In the genomic region with DNA sequence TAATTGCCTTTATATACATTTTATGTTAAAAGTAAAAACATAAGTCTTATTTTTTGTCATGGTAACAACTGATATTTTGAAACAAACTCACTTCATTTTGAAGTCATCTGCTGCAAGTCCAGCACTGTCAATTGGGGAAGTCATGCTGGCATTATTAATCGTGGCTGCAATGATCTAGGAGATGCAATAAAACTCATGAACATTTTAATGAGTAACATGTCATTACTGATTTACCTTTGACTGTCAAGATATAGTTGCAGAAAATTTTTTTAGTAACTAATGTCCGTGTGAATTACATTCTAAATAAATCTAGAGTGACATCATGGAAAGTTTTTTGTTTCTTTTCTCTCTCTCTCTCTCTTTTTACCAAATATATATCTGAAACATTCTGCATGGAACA, we compare ENCODE assay signal across 22 cellular contexts. TPM values are rescaled to one million over a fixed set of nuclear protein-coding genes. Genes with fewer than 3 reads are reported as not detected.
DNase-seq lines count a peak whose midpoint lies in the region; ATAC-seq, FAIRE-seq and TF ChIP-seq lines count a peak whose summit lies in the region.
"Had no signal": no experiment of that assay in that cellular context is flagged by ENCODE, and none has a peak within 500 bp of the region (broad histone marks: within the 10 kb centered on the region; RNA-seq: fewer than 3 reads in every experiment).

No MANE protein-coding gene starts in this region.

- H3K27ac ChIP-seq in body of pancreas (peak overlapping the region in 2 of 4 donors; percentile 57 to 64), mesenchymal stem cell (ENCODE audit: low read length, poor library complexity, severe bottlenecking) (peak overlapping the region; percentile 31)
- H3K27ac ChIP-seq: C4-2B, HL-60 had no signal

- no peak overlapping the region for H3K23ac ChIP-seq in mesenchymal stem cell (ENCODE audit: low read length in 2 of 2)

- no peak overlapping the region for H3K4me2 ChIP-seq in mesenchymal stem cell (ENCODE audit: low read length, poor library complexity, severe bottlenecking)

- no peak for TF ChIP-seq CTCF in body of pancreas (IDR thresholded peaks at IDR 0.05)

- in situ Hi-C loops in ACHN (cut with HindIII; ENCODE audit: low pct_ligation_motif_present, low pct_unique_long_range_greater_than_20kb, low sequenced_read_pairs) = no loop called here

- no peaks in the 10 kb centered on the region for H3K79me1 ChIP-seq in mesenchymal stem cell (replicated peaks; ENCODE audit: low read length, poor library complexity, severe bottlenecking)

- H2AFZ ChIP-seq in mesenchymal stem cell (ENCODE audit: low read depth, low read length) = no peak overlapping the region

- no peak overlapping the region for H2BK120ac ChIP-seq in mesenchymal stem cell (ENCODE audit: low read depth, low read length)

- WGBS in body of pancreas, 2 donors = 29 to 33% methylated on average over 2 of the region's 2 CpGs
- WGBS in mesenchymal stem cell = no CpG with 5 or more reads among the region's 2 CpGs

- H2BK5ac ChIP-seq in mesenchymal stem cell (ENCODE audit: low read depth, low read length, poor library complexity, severe bottlenecking) = no peak overlapping the region

- no peak overlapping the region for H3K18ac ChIP-seq in mesenchymal stem cell (ENCODE audit: low read depth in 1 of 2, low read length in 2 of 2)

- no peaks in the 10 kb centered on the region for H3K36me3 ChIP-seq in body of pancreas (replicated peaks in 1 of 2; ENCODE audit: insufficient read depth in 1 of 2, low read depth in 2 of 2)
- H3K36me3 ChIP-seq in mesenchymal stem cell (ENCODE audit: control insufficient read depth in 1 of 2, insufficient read depth in 2 of 2, low read depth in 1 of 2, low read length in 2 of 2) = peaks cover 0 to 3% of the 10 kb centered on the region in 2 experiments
- H3K36me3 ChIP-seq: BE2C had no signal

- no peak overlapping the region for H3K4ac ChIP-seq in mesenchymal stem cell (ENCODE audit: low read depth in 1 of 2, low read length in 2 of 2)

- intact Hi-C loops in body of pancreas (cut with DNase I) = no loop called here
- intact Hi-C loops in left colon (cut with DNase I, micrococcal nuclease) = no loop called here

- peak; percentile 69 for ATAC-seq in body of pancreas
- no peak for ATAC-seq in left colon
- ATAC-seq in GM18861 (IDR thresholded peaks at IDR 0.05; ENCODE audit: unreplicated experiment) = no peak
- ATAC-seq in HG03095 (IDR thresholded peaks at IDR 0.05; ENCODE audit: unreplicated experiment) = no peak

- no peak overlapping the region for H3K9ac ChIP-seq in mesenchymal stem cell (ENCODE audit: low read length)

- peak; percentile 95 for FAIRE-seq in RCC 7860 (lab: Jason Lieb, UNC)
- FAIRE-seq: GM12892, GM19239 had no signal

- no peak for TF ChIP-seq POLR2A in body of pancreas (IDR thresholded peaks at IDR 0.05)

- DNase-seq in ACHN = peak; percentile 20
- DNase-seq in RCC 7860 (ENCODE audit: low spot score) = peak; percentile 56
- DNase-seq in body of pancreas = no peak
- no peak for DNase-seq in mesenchymal stem cell
- no peak for DNase-seq in left colon
- no peak for DNase-seq in NCI-H526 treated with DMSO at 0.1 percent for 48 hours (lab: John Stamatoyannopoulos, UW)
- DNase-seq: BE2C; Caco-2; CD8-positive, alpha-beta memory T cell; DMS 273 treated with DMSO at 0.1 percent for 48 hours; HCEC 1CT; HFFc6 had no signal

- H3K4me3 ChIP-seq in body of pancreas = no peak overlapping the region
- no peak overlapping the region for H3K4me3 ChIP-seq in mesenchymal stem cell (ENCODE audit: insufficient read depth in 1 of 2, low read depth in 1 of 2, low read length in 2 of 2)

- H4K91ac ChIP-seq in mesenchymal stem cell (ENCODE audit: low read length) = no peak overlapping the region

- H3K14ac ChIP-seq in mesenchymal stem cell (ENCODE audit: low read length in 2 of 2) = no peak overlapping the region

- H3K27me3 ChIP-seq in body of pancreas (no peaks in the 10 kb centered on the region), mesenchymal stem cell (ENCODE audit: control insufficient read depth in 1 of 2, insufficient read depth in 1 of 2, low read length in 2 of 2) (no peaks in the 10 kb centered on the region)

- no peaks in the 10 kb centered on the region for H3K9me3 ChIP-seq in body of pancreas
- no peaks in the 10 kb centered on the region for H3K9me3 ChIP-seq in mesenchymal stem cell (ENCODE audit: control insufficient read depth, low read length)
- H3K9me3 ChIP-seq: BE2C, Caco-2 had no signal

- H2BK12ac ChIP-seq in mesenchymal stem cell (ENCODE audit: low read length in 2 of 2) = no peak overlapping the region

- no peak overlapping the region for H4K8ac ChIP-seq in mesenchymal stem cell (ENCODE audit: low read length)

- no peak overlapping the region for H2AK5ac ChIP-seq in mesenchymal stem cell (ENCODE audit: low read length, severe bottlenecking)

- no peak overlapping the region for H2BK15ac ChIP-seq in mesenchymal stem cell (ENCODE audit: low read depth, poor library complexity, severe bottlenecking)

- H3K4me1 ChIP-seq in body of pancreas (peaks cover 10% of the 10 kb centered on the region), mesenchymal stem cell (ENCODE audit: control insufficient read depth, insufficient read depth, low read depth, low read length) (peaks cover 11% of the 10 kb centered on the region)
- H3K4me1 ChIP-seq: BE2C, Caco-2 had no signal

RNA-seq across cellular contexts. Expression of a gene that starts 17.4 kb away (rescaled TPM):
- total RNA-seq in body of pancreas (not detected), left colon (1 to 10 TPM in 1 of 2 donors, under 1 TPM in 1; 0.46 to 1.3 TPM)
- polyA plus RNA-seq in mesenchymal stem cell (2013, experiment 1 of 2) = not detected
- polyA plus RNA-seq in mesenchymal stem cell (2013, experiment 2 of 2) = not detected
- total RNA-seq: A172; CD8-positive, alpha-beta memory T cell; Daoy; H4; HFFc6 had no signal
- polyA plus RNA-seq: AG04450; CD8-positive, alpha-beta memory T cell had no signal

RNA-seq across cellular contexts. Expression of a gene that starts 34.2 kb away (rescaled TPM):
- not detected for total RNA-seq in body of pancreas
- not detected for polyA plus RNA-seq in mesenchymal stem cell (2013, experiment 1 of 2)
- not detected for polyA plus RNA-seq in mesenchymal stem cell (2013, experiment 2 of 2)
- total RNA-seq in left colon = not detected
- total RNA-seq: A172; Caco-2; CD8-positive, alpha-beta memory T cell; Daoy; H4; HFFc6 had no signal
- polyA plus RNA-seq: AG04450; CD8-positive, alpha-beta memory T cell had no signal

RNA-seq across cellular contexts. Expression of a gene that starts 51.1 kb away (rescaled TPM):
- not detected for total RNA-seq in body of pancreas
- polyA plus RNA-seq in mesenchymal stem cell (2013, experiment 1 of 2) = not detected
- polyA plus RNA-seq in mesenchymal stem cell (2013, experiment 2 of 2) = not detected
- not detected for total RNA-seq in left colon
- total RNA-seq: A172; Caco-2; CD8-positive, alpha-beta memory T cell; Daoy; H4; HFFc6 had no signal
- polyA plus RNA-seq: AG04450; CD8-positive, alpha-beta memory T cell had no signal

RNA-seq across cellular contexts. Expression of a gene that starts 55.9 kb away (rescaled TPM):
- total RNA-seq in body of pancreas (1 to 10 TPM in 1 of 2 donors, under 1 TPM in 1; 0.66 to 1.6 TPM), left colon (under 1 TPM; 0.27 to 0.67 TPM)
- polyA plus RNA-seq in mesenchymal stem cell (2013, experiment 1 of 2) = not detected
- not detected for polyA plus RNA-seq in mesenchymal stem cell (2013, experiment 2 of 2)
- total RNA-seq: A172; Caco-2; CD8-positive, alpha-beta memory T cell; Daoy; HFFc6 had no signal
- polyA plus RNA-seq: AG04450; CD8-positive, alpha-beta memory T cell had no signal

Comparison
In these comparisons a context has a peak if more than half of its experiments do, and no peak if none do; other contexts are left out.
1. DNase-seq: peak in ACHN (single experiment) and RCC 7860 (single experiment); none in body of pancreas (0 of 4), mesenchymal stem cell (single experiment), left colon (0 of 2) and NCI-H526 treated with DMSO at 0.1 percent for 48 hours (single experiment).